13 cellular contexts compared by ENCODE assay signal in the genomic region with DNA sequence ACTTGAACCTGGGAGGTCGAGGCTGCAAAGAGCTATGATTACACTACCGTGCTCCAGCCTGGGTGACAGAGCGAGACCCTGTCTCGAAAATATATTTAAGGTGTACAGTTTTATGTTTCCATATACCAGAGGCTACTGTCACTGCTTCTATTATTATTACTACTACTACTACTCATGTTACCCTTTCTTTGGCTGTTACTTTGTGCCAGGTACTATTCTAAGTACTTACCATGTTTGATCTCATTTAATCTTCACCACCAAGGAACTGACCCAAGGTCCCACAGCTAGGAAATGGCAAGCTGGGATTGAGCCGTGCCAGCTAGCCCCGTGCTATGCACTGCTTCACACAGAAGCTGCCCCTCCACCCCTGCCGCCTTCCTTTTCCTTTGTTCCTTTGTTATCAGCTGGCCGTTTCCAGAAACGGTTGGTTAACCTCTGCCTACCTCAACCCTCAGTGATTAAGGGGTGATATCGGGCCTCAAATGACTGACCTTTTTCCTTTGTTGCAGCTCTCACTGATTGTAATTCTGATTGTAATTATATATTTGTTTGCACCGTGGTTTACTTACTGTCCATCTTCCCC.
DNase-seq lines count a peak whose midpoint lies in the region; ATAC-seq and TF ChIP-seq lines count a peak whose summit lies in the region.
"Had no signal": no experiment of that assay in that cellular context is flagged by ENCODE, and none has a peak within 500 bp of the region (broad histone marks: within the 10 kb centered on the region; RNA-seq: fewer than 3 reads in every experiment).

No MANE protein-coding gene starts in this region.

- no peak for TF ChIP-seq CTCF in brain microvascular endothelial cell (IDR thresholded peaks at IDR 0.05; ENCODE audit: low read depth, low read length, missing control alignments)

- no peak overlapping the region for H3K4me3 Mint-ChIP-seq in stimulated activated naive CD8-positive, alpha-beta T cell treated with anti-CD3 and anti-CD28 coated beads, Interleukin-15, Interleukin-2, amounts not matched to agents 100 ng/mL and 50 ng/mL, for 24 hours
- peak overlapping the region in 1 of 10 donors; percentile 11 for H3K4me3 Mint-ChIP-seq in naive thymus-derived CD8-positive, alpha-beta T cell
- H3K4me3 Mint-ChIP-seq: activated CD8-positive, alpha-beta memory T cell treated with anti-CD3 and anti-CD28 coated beads, Interleukin-2, amount 10 ng/mL, durations not matched to agents 7 days and 5 days; mesothelial cell of epicardium had no signal

- peaks cover 43% of the 10 kb centered on the region for H3K36me3 Mint-ChIP-seq in stimulated activated naive CD8-positive, alpha-beta T cell treated with anti-CD3 and anti-CD28 coated beads, Interleukin-15, Interleukin-2, amounts not matched to agents 100 ng/mL and 50 ng/mL, for 24 hours (ENCODE audit: low read depth)
- peaks cover 0 to 43% (median 2%) of the 10 kb centered on the region in 3 donors for H3K36me3 Mint-ChIP-seq in naive thymus-derived CD8-positive, alpha-beta T cell

- H3K27ac Mint-ChIP-seq in stimulated activated naive CD8-positive, alpha-beta T cell treated with anti-CD3 and anti-CD28 coated beads, Interleukin-15, Interleukin-2, amounts not matched to agents 100 ng/mL and 50 ng/mL, for 24 hours = peak overlapping the region; percentile 75
- peak overlapping the region in 6 of 10 donors; percentile 27 to 88 (median 52) for H3K27ac Mint-ChIP-seq in naive thymus-derived CD8-positive, alpha-beta T cell
- H3K27ac Mint-ChIP-seq: activated CD8-positive, alpha-beta memory T cell treated with anti-CD3 and anti-CD28 coated beads, Interleukin-2, amount 10 ng/mL, durations not matched to agents 7 days and 5 days; mesothelial cell of epicardium had no signal

- H3K36me3 ChIP-seq in urinary bladder (ENCODE audit: insufficient read depth) = no peaks in the 10 kb centered on the region
- H3K36me3 ChIP-seq in brain microvascular endothelial cell (replicated peaks) = peaks cover 3% of the 10 kb centered on the region

- ATAC-seq in stimulated activated naive CD8-positive, alpha-beta T cell treated with anti-CD3 and anti-CD28 coated beads, Interleukin-15, Interleukin-2, amounts not matched to agents 100 U/mL and 50 U/mL, for 24 hours = no peak
- ATAC-seq in naive thymus-derived CD8-positive, alpha-beta T cell = no peak
- ATAC-seq: activated CD8-positive, alpha-beta memory T cell treated with anti-CD3 and anti-CD28 coated beads, Interleukin-2, amount 10 ng/mL, durations not matched to agents 7 days and 5 days had no signal

- POLR2A ChIA-PET in naive thymus-derived CD8-positive, alpha-beta T cell (lab: Charles Lee) = interaction anchor here (0.7 to 1.3 kb wide), 2 partner anchors 9 to 139 kb away, joined by 3 read pairs; partner anchors contain the start of gene CEP20

- no peak for DNase-seq in stimulated activated naive CD8-positive, alpha-beta T cell treated with anti-CD3 and anti-CD28 coated beads, Interleukin-15, Interleukin-2, amounts not matched to agents 100 U/mL and 50 U/mL, for 24 hours
- DNase-seq in ecto neural progenitor cell (ENCODE audit: low spot score) (peak; percentile 51), AG08395 (ENCODE audit: low spot score) (no peak), midbrain (lab: John Stamatoyannopoulos, UW) (no peak), brain microvascular endothelial cell (no peak)
- DNase-seq in naive thymus-derived CD8-positive, alpha-beta T cell = no peak
- DNase-seq: activated CD8-positive, alpha-beta memory T cell treated with anti-CD3 and anti-CD28 coated beads, Interleukin-2, amount 10 ng/mL, durations not matched to agents 7 days and 5 days; dorsolateral prefrontal cortex; head of caudate nucleus; NCI-H1105 had no signal

- no peaks in the 10 kb centered on the region for H3K27me3 Mint-ChIP-seq in stimulated activated naive CD8-positive, alpha-beta T cell treated with anti-CD3 and anti-CD28 coated beads, Interleukin-15, Interleukin-2, amounts not matched to agents 100 ng/mL and 50 ng/mL, for 24 hours
- no peaks in the 10 kb centered on the region for H3K27me3 Mint-ChIP-seq in naive thymus-derived CD8-positive, alpha-beta T cell
- H3K27me3 Mint-ChIP-seq: activated CD8-positive, alpha-beta memory T cell treated with anti-CD3 and anti-CD28 coated beads, Interleukin-2, amount 10 ng/mL, durations not matched to agents 7 days and 5 days had no signal

- no peak overlapping the region for H3K4me3 ChIP-seq in urinary bladder (ENCODE audit: low read depth, low read length)
- no peak overlapping the region for H3K4me3 ChIP-seq in brain microvascular endothelial cell (ENCODE audit: low read depth, low read length)
- H3K4me3 ChIP-seq: dorsolateral prefrontal cortex had no signal

- H3K4me1 Mint-ChIP-seq in stimulated activated naive CD8-positive, alpha-beta T cell treated with anti-CD3 and anti-CD28 coated beads, Interleukin-15, Interleukin-2, amounts not matched to agents 100 ng/mL and 50 ng/mL, for 24 hours (ENCODE audit: low read depth) = peaks cover 48% of the 10 kb centered on the region
- peaks cover 7 to 40% (median 31%) of the 10 kb centered on the region in 4 donors for H3K4me1 Mint-ChIP-seq in naive thymus-derived CD8-positive, alpha-beta T cell
- H3K4me1 Mint-ChIP-seq: mesothelial cell of epicardium had no signal

- WGBS in urinary bladder = 77% methylated on average over 11 of the region's 11 CpGs

- H3K9me3 Mint-ChIP-seq in stimulated activated naive CD8-positive, alpha-beta T cell treated with anti-CD3 and anti-CD28 coated beads, Interleukin-15, Interleukin-2, amounts not matched to agents 100 ng/mL and 50 ng/mL, for 24 hours = no peaks in the 10 kb centered on the region
- no peaks in the 10 kb centered on the region for H3K9me3 Mint-ChIP-seq in naive thymus-derived CD8-positive, alpha-beta T cell
- H3K9me3 Mint-ChIP-seq: mesothelial cell of epicardium had no signal

- no peaks in the 10 kb centered on the region for H3K27me3 ChIP-seq in brain microvascular endothelial cell (replicated peaks)
- H3K27me3 ChIP-seq: dorsolateral prefrontal cortex had no signal

- in situ Hi-C loops in brain microvascular endothelial cell (cut with HindIII; ENCODE audit: low pct_ligation_motif_present, low sequenced_read_pairs) = no loop called here

- peaks cover 5% of the 10 kb centered on the region for H3K4me1 ChIP-seq in urinary bladder (ENCODE audit: insufficient read depth)

- H3K27ac ChIP-seq in urinary bladder (ENCODE audit: low read depth) (peak overlapping the region; percentile 46), brain microvascular endothelial cell (no peak overlapping the region)
- H3K27ac ChIP-seq: dorsolateral prefrontal cortex had no signal
